ENCODE assay signal across 32 cellular contexts in genomic region chr7:132947011-132947410, GRCh38.
"Had no signal": no experiment of that assay in that cellular context is flagged by ENCODE, and none has a peak within 500 bp of the region (broad histone marks: within the 10 kb centered on the region; RNA-seq: fewer than 3 reads in every experiment).

No MANE protein-coding gene starts in this region.

- H3K9me3 ChIP-seq: ascending aorta had no signal

- DNase-seq: activated CD4-positive, alpha-beta memory T cell treated with anti-CD3 and anti-CD28 coated beads, Interleukin-2, amount 10 ng/mL, durations not matched to agents 7 days and 5 days; activated CD4-positive, alpha-beta T cell treated with anti-CD3 and anti-CD28 coated beads for 1 hour; activated CD4-positive, alpha-beta T cell treated with anti-CD3 and anti-CD28 coated beads for 36 hours; activated CD4-positive, alpha-beta T cell treated with anti-CD3 and anti-CD28 coated beads for 48 hours; activated CD4-positive, alpha-beta T cell treated with anti-CD3 and anti-CD28 coated beads, Interleukin-2, amount 10 ng/mL, durations not matched to agents 7 days and 5 days; activated CD4-positive, alpha-beta T cell treated with anti-CD3 and anti-CD28 coated beads, Interleukin-2, amount 50 U/mL, for 48 hours; activated CD4-positive, CD25-positive, alpha-beta regulatory T cell; activated CD8-positive, alpha-beta memory T cell treated with anti-CD3 and anti-CD28 coated beads for 24 hours; activated CD8-positive, alpha-beta memory T cell treated with anti-CD3 and anti-CD28 coated beads, Interleukin-2, amount 10 ng/mL, durations not matched to agents 7 days and 5 days; activated CD8-positive, alpha-beta memory T cell treated with anti-CD3 and anti-CD28 coated beads, Interleukin-2, amount 50 U/mL, for 48 hours; activated CD8-positive, alpha-beta T cell treated with anti-CD3 and anti-CD28 coated beads, Interleukin-2, amount 10 ng/mL, durations not matched to agents 7 days and 5 days; activated effector memory CD4-positive, alpha-beta T cell treated with Interleukin-2 at 50 U/mL for 16 hours; activated gamma-delta T cell; activated naive CD4-positive, alpha-beta T cell treated with anti-CD3 and anti-CD28 coated beads, Interleukin-2, amount 10 ng/mL, durations not matched to agents 7 days and 5 days; activated naive CD4-positive, alpha-beta T cell treated with Interleukin-2 at 50 U/mL for 16 hours; activated naive CD8-positive, alpha-beta T cell treated with anti-CD3 and anti-CD28 coated beads, Interleukin-2, amount 10 ng/mL, durations not matched to agents 7 days and 5 days; activated naive CD8-positive, alpha-beta T cell treated with anti-CD3 and anti-CD28 coated beads, Interleukin-2, amount 50 U/mL, for 24 hours; activated T-cell treated with anti-CD3 and anti-CD28 coated beads, Interleukin-2, amount 50 U/mL, for 24 hours; activated T-cell treated with anti-CD3 and anti-CD28 coated beads, Interleukin-2, amount 50 U/mL, for 48 hours; amygdala; anterior cingulate cortex; caudate nucleus; SW 1271; T-helper 1 cell; T-helper 2 cell; T-helper 9 cell; WERI-Rb-1 had no signal

- ATAC-seq: activated CD4-positive, alpha-beta T cell treated with anti-CD3 and anti-CD28 coated beads for 36 hours; activated CD4-positive, CD25-positive, alpha-beta regulatory T cell treated with anti-CD3 and anti-CD28 coated beads, Interleukin-2, amount 50 U/mL, for 24 hours; activated CD8-positive, alpha-beta memory T cell treated with anti-CD3 and anti-CD28 coated beads, Interleukin-2, amount 10 ng/mL, durations not matched to agents 7 days and 5 days; activated CD8-positive, alpha-beta T cell treated with anti-CD3 and anti-CD28 coated beads, Interleukin-2, amount 10 ng/mL, durations not matched to agents 7 days and 5 days; activated naive CD8-positive, alpha-beta T cell treated with anti-CD3 and anti-CD28 coated beads, Interleukin-2, amount 50 U/mL, for 24 hours; WTC11 had no signal

- H3K27ac ChIP-seq: ascending aorta, cardiac muscle cell, WERI-Rb-1 had no signal

- H3K27me3 ChIP-seq: ascending aorta, cardiac muscle cell had no signal

- H3K4me1 ChIP-seq: ascending aorta had no signal

- FAIRE-seq: bronchial epithelial cell had no signal

- H3K36me3 ChIP-seq: ascending aorta, cardiac muscle cell had no signal

- H3K4me3 ChIP-seq: ascending aorta, cardiac muscle cell had no signal
